Comparison of ENCODE assay signal across 27 cellular contexts in the genomic region with DNA sequence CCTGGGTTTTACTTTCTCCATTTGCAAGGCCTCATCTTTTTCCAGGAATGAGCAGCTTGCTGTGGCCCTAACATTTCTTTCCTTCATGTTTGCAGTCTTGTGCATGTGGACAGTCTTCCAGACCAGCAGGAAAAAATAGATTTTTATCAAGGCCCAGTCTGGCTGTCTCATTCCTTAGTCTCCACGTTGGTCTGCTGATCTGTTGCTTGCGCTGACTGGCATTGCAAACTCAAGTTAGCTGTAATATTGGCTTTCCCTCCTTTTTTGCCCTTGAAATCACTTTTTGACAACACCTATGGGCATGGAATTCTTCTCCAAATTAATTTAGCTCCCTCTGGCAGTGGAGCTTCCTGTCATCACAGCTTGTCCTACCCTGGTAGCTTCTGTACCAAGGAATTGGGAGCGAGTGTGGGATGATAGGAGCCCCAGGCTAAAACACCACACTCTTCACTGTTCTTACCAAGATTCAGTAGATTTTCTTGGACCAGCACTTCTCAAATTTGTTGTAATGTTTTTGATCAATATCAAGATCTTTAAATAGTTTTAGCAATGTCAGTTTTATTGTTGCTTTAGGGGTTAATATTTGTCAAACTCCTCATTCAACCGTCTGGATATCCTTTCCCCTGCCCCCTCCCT.
"Had no signal": no experiment of that assay in that cellular context is flagged by ENCODE, and none has a peak within 500 bp of the region (broad histone marks: within the 10 kb centered on the region; RNA-seq: fewer than 3 reads in every experiment).

No MANE protein-coding gene starts in this region.

- H3K9me3 Mint-ChIP-seq: activated naive CD8-positive, alpha-beta T cell treated with anti-CD3 and anti-CD28 coated beads, Interleukin-2, amount 10 ng/mL, durations not matched to agents 7 days and 5 days; central memory CD8-positive, alpha-beta T cell; T-helper 2 cell treated with Interferon-gamma antibody and Interleukin-4, amounts not matched to agents 5 μg/mL and 100 μg/mL, for 36 hours; WTC11 had no signal

- H3K4me1 ChIP-seq: body of pancreas, Peyer's patch had no signal

- H3K27ac ChIP-seq: body of pancreas, Peyer's patch, RWPE1, SJCRH30 had no signal

- DNase-seq: activated CD4-positive, alpha-beta T cell treated with anti-CD3 and anti-CD28 coated beads for 48 hours; activated CD4-positive, alpha-beta T cell treated with anti-CD3 and anti-CD28 coated beads, Interleukin-2, amount 50 U/mL, for 4 hours; activated CD4-positive, CD25-positive, alpha-beta regulatory T cell treated with anti-CD3 and anti-CD28 coated beads, Interleukin-2, amount 50 U/mL, for 72 hours; activated CD8-positive, alpha-beta memory T cell treated with anti-CD3 and anti-CD28 coated beads, Interleukin-2, amount 50 U/mL, for 48 hours; activated CD8-positive, alpha-beta T cell treated with anti-CD3 and anti-CD28 coated beads, Interleukin-2, amount 10 ng/mL, durations not matched to agents 7 days and 5 days; activated naive CD4-positive, alpha-beta T cell treated with anti-CD3 and anti-CD28 coated beads, Interleukin-2, amount 50 U/mL, for 16 hours; activated naive CD8-positive, alpha-beta T cell treated with anti-CD3 and anti-CD28 coated beads, Interleukin-2, amount 10 ng/mL, durations not matched to agents 7 days and 5 days; activated T-cell treated with anti-CD3 and anti-CD28 coated beads, Interleukin-2, amount 50 U/mL, for 1 hour; aorta; body of pancreas; Karpas-422; NCI-H1105 treated with DMSO at 0.1 percent for 48 hours; NCI-H1436 treated with DMSO at 0.1 percent for 48 hours; NCI-H187 treated with DMSO at 0.1 percent for 48 hours; NCI-H2081 treated with DMSO at 0.1 percent for 48 hours; NCI-H2171; NCI-H2227 treated with DMSO at 0.1 percent for 48 hours; NCI-H446 treated with DMSO at 0.1 percent for 48 hours; Peyer's patch; Right ventricle myocardium superior; SJCRH30; SW 1271 had no signal

- H3K36me3 Mint-ChIP-seq: WTC11 had no signal

- H3K9me3 ChIP-seq: body of pancreas, Peyer's patch, SJCRH30 had no signal

- ATAC-seq: activated CD8-positive, alpha-beta T cell treated with anti-CD3 and anti-CD28 coated beads, Interleukin-2, amount 10 ng/mL, durations not matched to agents 7 days and 5 days; body of pancreas; SK-N-SH treated with all-trans-retinoic acid at 6 μM for 48 hours had no signal

- H3K27me3 ChIP-seq: body of pancreas, Peyer's patch, SJCRH30 had no signal

- H3K27ac Mint-ChIP-seq: activated CD8-positive, alpha-beta T cell treated with anti-CD3 and anti-CD28 coated beads, Interleukin-2, amount 10 ng/mL, durations not matched to agents 7 days and 5 days; activated naive CD8-positive, alpha-beta T cell treated with anti-CD3 and anti-CD28 coated beads, Interleukin-2, amount 10 ng/mL, durations not matched to agents 7 days and 5 days; T-helper 2 cell treated with Interferon-gamma antibody and Interleukin-4, amounts not matched to agents 5 μg/mL and 100 μg/mL, for 36 hours had no signal

- H3K27me3 Mint-ChIP-seq: activated naive CD8-positive, alpha-beta T cell treated with anti-CD3 and anti-CD28 coated beads, Interleukin-2, amount 10 ng/mL, durations not matched to agents 7 days and 5 days; central memory CD8-positive, alpha-beta T cell had no signal

- H3K4me3 ChIP-seq: body of pancreas, Peyer's patch, SJCRH30 had no signal

- H3K4me3 Mint-ChIP-seq: activated CD8-positive, alpha-beta T cell treated with anti-CD3 and anti-CD28 coated beads, Interleukin-2, amount 10 ng/mL, durations not matched to agents 7 days and 5 days; activated naive CD8-positive, alpha-beta T cell treated with anti-CD3 and anti-CD28 coated beads, Interleukin-2, amount 10 ng/mL, durations not matched to agents 7 days and 5 days; central memory CD8-positive, alpha-beta T cell; T-helper 2 cell treated with Interferon-gamma antibody and Interleukin-4, amounts not matched to agents 5 μg/mL and 100 μg/mL, for 36 hours; WTC11 had no signal

- H3K36me3 ChIP-seq: Peyer's patch had no signal
